11 cellular contexts compared by ENCODE assay signal in the genomic region with DNA sequence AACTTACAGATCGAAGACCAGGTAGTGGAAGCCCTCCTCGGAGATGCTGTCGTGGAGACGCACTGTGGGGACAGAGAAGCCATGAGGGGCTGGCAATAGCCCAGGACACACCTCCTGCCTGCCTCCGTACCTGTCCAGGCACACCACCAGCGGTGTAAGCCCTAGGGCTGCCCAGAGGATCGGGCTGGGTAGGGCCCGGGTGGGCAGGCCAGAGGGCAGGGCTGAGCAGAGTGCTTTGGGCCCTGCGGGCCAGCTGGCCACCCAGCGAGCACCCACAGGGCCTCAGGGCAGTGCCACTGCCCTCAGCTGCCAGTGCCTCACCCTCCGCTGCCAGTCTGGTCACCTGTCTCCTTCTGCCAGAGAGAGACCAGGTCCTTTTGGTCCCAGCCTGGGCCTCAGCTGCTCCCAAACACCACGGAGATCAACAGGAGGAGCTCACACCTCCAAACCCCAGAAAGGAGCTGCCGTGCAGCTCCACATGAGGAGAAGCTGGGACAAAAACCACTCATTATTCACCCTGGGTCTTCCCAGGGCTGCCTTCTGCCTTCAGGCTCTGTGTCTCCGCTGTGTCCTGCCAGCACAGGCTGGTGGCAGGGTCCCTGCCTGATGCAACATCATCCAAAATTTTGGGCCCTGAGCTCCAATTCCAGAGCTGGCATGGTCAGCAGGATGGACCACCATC. TPM values are rescaled to one million over a fixed set of nuclear protein-coding genes. Genes with fewer than 3 reads are reported as not detected.
DNase-seq lines count a peak whose midpoint lies in the region; TF ChIP-seq lines count a peak whose summit lies in the region.
"Had no signal": no experiment of that assay in that cellular context is flagged by ENCODE, and none has a peak within 500 bp of the region (broad histone marks: within the 10 kb centered on the region; RNA-seq: fewer than 3 reads in every experiment).

No MANE protein-coding gene starts in this region.

- H2AK5ac ChIP-seq in neuronal stem cell (ENCODE audit: low read depth, low read length), result peak overlapping the region; percentile 82

- peak overlapping the region; percentile 84 for H3K18ac ChIP-seq in neuronal stem cell (ENCODE audit: low read length)

- no peak for TF ChIP-seq CTCF in C4-2B (conservative IDR thresholded peaks at IDR 0.05)
- no peak for TF ChIP-seq CTCF in WERI-Rb-1 (IDR thresholded peaks at IDR 0.05; ENCODE audit: low read depth, low read length)
- TF ChIP-seq CTCF in GM10248 (IDR thresholded peaks at IDR 0.05; ENCODE audit: control extremely low read depth, extremely low read depth, low read depth, missing control alignments), result no peak

- no peak overlapping the region for H4K8ac ChIP-seq in neuronal stem cell (ENCODE audit: low read depth, low read length)

- H3K9ac ChIP-seq in neuronal stem cell (ENCODE audit: low read depth, low read length, poor library complexity), result peak overlapping the region; percentile 57

- no peak overlapping the region for H2BK12ac ChIP-seq in neuronal stem cell (ENCODE audit: low read length)

- POLR2A ChIA-PET in GM10248 (lab: Yijun Ruan, JAX), result no interaction called here

- WGBS in neuronal stem cell (ENCODE audit: extremely low coverage in 2 of 2, insufficient read length in 2 of 2, insufficient replicate concordance in 1 of 2), 2 donors, result no CpG with 5 or more reads among the region's 14 CpGs

- H3K36me3 ChIP-seq in WERI-Rb-1 (no peaks in the 10 kb centered on the region), neuronal stem cell (replicated peaks in 1 of 2; ENCODE audit: control insufficient read depth in 2 of 2, insufficient read depth in 2 of 2, low read length in 2 of 2) (no peaks in the 10 kb centered on the region)
- H3K36me3 ChIP-seq: prostate gland had no signal

- H3K9me3 ChIP-seq in WERI-Rb-1 (ENCODE audit: severe bottlenecking) (no peaks in the 10 kb centered on the region), neuronal stem cell (replicated peaks in 1 of 2; ENCODE audit: control insufficient read depth in 2 of 2, insufficient read depth in 1 of 2, low read depth in 1 of 2, low read length in 2 of 2) (no peaks in the 10 kb centered on the region)
- H3K9me3 ChIP-seq: prostate gland had no signal

- no peak overlapping the region for H3K4me2 ChIP-seq in neuronal stem cell (ENCODE audit: insufficient read depth, low read length, poor library complexity, severe bottlenecking)

- peak overlapping the region; percentile 79 for H3K14ac ChIP-seq in neuronal stem cell (ENCODE audit: low read length)

- no peaks in the 10 kb centered on the region for H3K79me1 ChIP-seq in neuronal stem cell (ENCODE audit: low read depth, low read length)

- H4K91ac ChIP-seq in neuronal stem cell (ENCODE audit: low read depth, low read length, poor library complexity), result peak overlapping the region; percentile 19

- H2BK120ac ChIP-seq in neuronal stem cell (ENCODE audit: low read depth, low read length), result peak overlapping the region; percentile 64

- DNase-seq in WERI-Rb-1 (no peak), epithelial cell of prostate (ENCODE audit: low read depth, low spot score) (no peak), neuronal stem cell (ENCODE audit: low spot score) (no peak), NCI-H1436 treated with DMSO at 0.1 percent for 48 hours (lab: John Stamatoyannopoulos, UW) (no peak), SIG-M5 treated with dmso at 0.1 percent for 504 hours (lab: John Stamatoyannopoulos, UW; ENCODE audit: unreplicated experiment) (no peak), GM10248 (ENCODE audit: extremely low spot score) (no peak)
- DNase-seq in stimulated activated CD4-positive, alpha-beta T cell treated with anti-CD3 and anti-CD28 coated beads, Interleukin-2, amount 100 ng/mL, for 24 hours, result no peak
- DNase-seq: COR-L47, NCI-H2227 treated with DMSO at 0.1 percent for 48 hours had no signal

- no peaks in the 10 kb centered on the region for H3K27me3 ChIP-seq in WERI-Rb-1 (ENCODE audit: insufficient read depth, low read depth, severe bottlenecking)
- H3K27me3 ChIP-seq in neuronal stem cell (ENCODE audit: control insufficient read depth in 3 of 3, insufficient read depth in 3 of 3, low read depth in 1 of 3, low read length in 3 of 3), result peaks cover 0 to 12% (median 0%) of the 10 kb centered on the region in 3 experiments

- H3K4me1 ChIP-seq in neuronal stem cell (ENCODE audit: control insufficient read depth in 2 of 2, insufficient read depth in 1 of 2, low read depth in 1 of 2, low read length in 2 of 2), result peaks cover 13 to 17% of the 10 kb centered on the region in 2 donors
- H3K4me1 ChIP-seq: prostate gland had no signal

- H3K4ac ChIP-seq in neuronal stem cell (ENCODE audit: low read length), result no peak overlapping the region

- peak overlapping the region; percentile 62 for H3K23ac ChIP-seq in neuronal stem cell (ENCODE audit: low read depth, low read length, poor library complexity)

- H3K4me3 ChIP-seq in WERI-Rb-1 (ENCODE audit: low read depth, low read length) (no peak overlapping the region), neuronal stem cell (ENCODE audit: low read length in 2 of 2) (no peak overlapping the region)
- H3K4me3 ChIP-seq: prostate gland had no signal

- CTCF ChIA-PET in GM10248 (lab: Yijun Ruan, JAX), result interaction anchor here (0.9 to 12.7 kb wide), 12 partner anchors 9 to 231 kb away, joined by 3 to 117 read pairs (median 4); partner anchors contain the start of genes NUDCD3 and YKT6

- H2BK15ac ChIP-seq in neuronal stem cell (ENCODE audit: low read length), result peak overlapping the region; percentile 21

- peak overlapping the region; percentile 20; the same call in 1 of the 2 replicates for H3K27ac ChIP-seq in C4-2B
- peak overlapping the region; percentile 65 for H3K27ac ChIP-seq in WERI-Rb-1
- peak overlapping the region; percentile 43 for H3K27ac ChIP-seq in epithelial cell of prostate
- no peak overlapping the region for H3K27ac ChIP-seq in neuronal stem cell (replicated peaks; ENCODE audit: low read length)
- H3K27ac ChIP-seq: prostate gland had no signal

- H2AFZ ChIP-seq in neuronal stem cell (ENCODE audit: low read length), result no peak overlapping the region

- peak overlapping the region; percentile 7 for H2BK5ac ChIP-seq in neuronal stem cell (ENCODE audit: low read length)

RNA-seq across cellular contexts. Expression of gene YKT6, which starts 58.2 kb away (rescaled TPM):
- 71.1 TPM for polyA plus RNA-seq in neuronal stem cell (2013, experiment 1 of 2)
- polyA plus RNA-seq in neuronal stem cell (2013, experiment 2 of 2), result 69.2 TPM
